In the genomic region with DNA sequence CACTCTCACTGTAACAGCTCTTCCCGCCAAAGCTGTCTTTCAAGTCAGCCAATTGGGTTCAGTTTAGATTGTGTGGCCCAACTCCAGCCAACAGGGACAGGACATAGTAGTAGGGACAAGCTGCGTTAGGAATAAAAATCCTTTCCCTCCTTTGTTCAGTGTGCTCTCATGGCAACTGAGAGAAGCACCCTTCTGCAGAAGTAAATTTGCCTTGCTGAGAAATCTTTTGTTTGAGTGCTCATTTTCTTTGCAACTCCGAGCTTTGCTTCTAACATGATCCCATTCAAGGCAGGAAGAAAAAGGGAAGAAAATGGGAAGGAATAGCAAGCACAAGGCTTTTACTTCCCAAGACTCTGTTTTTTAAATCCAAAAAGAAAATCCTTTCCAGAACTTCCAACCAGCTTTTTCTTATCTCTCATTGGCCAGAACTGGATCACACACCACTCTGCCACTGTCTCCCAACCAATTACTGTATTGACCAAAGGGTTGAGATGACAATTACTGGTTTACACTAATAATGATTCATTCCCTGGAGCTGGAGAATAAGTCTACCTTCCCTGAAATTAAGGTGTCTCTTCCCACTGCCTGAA, we compare ENCODE assay signal across 32 cellular contexts.
"Had no signal": no experiment of that assay in that cellular context is flagged by ENCODE, and none has a peak within 500 bp of the region (broad histone marks: within the 10 kb centered on the region; RNA-seq: fewer than 3 reads in every experiment).

No MANE protein-coding gene starts in this region.

- FAIRE-seq: bronchial epithelial cell, TTC549 had no signal

- H3K9ac ChIP-seq: SK-N-SH had no signal

- H3K27me3 ChIP-seq: Peyer's patch, SJSA1 had no signal

- H3K9me3 ChIP-seq: SK-N-SH had no signal

- H3K4me1 ChIP-seq: Peyer's patch, SJSA1 had no signal

- H3K9me2 ChIP-seq: SK-N-SH had no signal

- H3K4me2 ChIP-seq: SK-N-SH had no signal

- H3K4me3 ChIP-seq: MG63, Peyer's patch, SJSA1 had no signal

- DNase-seq: activated CD4-positive, alpha-beta T cell treated with anti-CD3 and anti-CD28 coated beads for 36 hours; activated CD4-positive, alpha-beta T cell treated with anti-CD3 and anti-CD28 coated beads, Interleukin-2, amount 10 ng/mL, durations not matched to agents 7 days and 5 days; activated CD4-positive, alpha-beta T cell treated with anti-CD3 and anti-CD28 coated beads, Interleukin-2, amount 50 U/mL, for 48 hours; activated CD8-positive, alpha-beta memory T cell treated with anti-CD3 and anti-CD28 coated beads, Interleukin-2, amount 50 U/mL, for 4 hours; activated CD8-positive, alpha-beta T cell treated with anti-CD3 and anti-CD28 coated beads, Interleukin-2, amount 10 ng/mL, durations not matched to agents 7 days and 5 days; activated gamma-delta T cell treated with Interleukin-2 at 50 U/mL for 16 hours; activated naive CD4-positive, alpha-beta T cell treated with anti-CD3 and anti-CD28 coated beads for 36 hours; activated T-cell treated with anti-CD3 and anti-CD28 coated beads for 4 hours; activated T-cell treated with anti-CD3 and anti-CD28 coated beads, Interleukin-2, amount 50 U/mL, for 4 hours; anterior cingulate cortex; caudate nucleus; Karpas-422; MG63; NCI-H1048; NCI-H1105 treated with DMSO at 0.1 percent for 48 hours; NCI-H1436; NCI-H1694; NCI-H1930; NCI-H2081 treated with DMSO at 0.1 percent for 48 hours; NCI-H345; NCI-H524 treated with DMSO at 0.1 percent for 48 hours; PC-3; Peyer's patch; RPMI8226; SHP77 treated with DMSO at 0.1 percent for 48 hours; SK-N-SH had no signal

- H3K36me3 ChIP-seq: MG63, Peyer's patch, SJSA1 had no signal

- ATAC-seq: activated CD4-positive, alpha-beta T cell treated with anti-CD3 and anti-CD28 coated beads for 36 hours; activated CD4-positive, CD25-positive, alpha-beta regulatory T cell treated with anti-CD3 and anti-CD28 coated beads, Interleukin-2, amount 50 U/mL, for 24 hours; activated CD8-positive, alpha-beta T cell treated with anti-CD3 and anti-CD28 coated beads, Interleukin-2, amount 10 ng/mL, durations not matched to agents 7 days and 5 days; activated naive CD4-positive, alpha-beta T cell treated with anti-CD3 and anti-CD28 coated beads, Interleukin-2, amount 50 U/mL, for 72 hours; activated T-cell treated with anti-CD3 and anti-CD28 coated beads, Interleukin-2, amount 50 U/mL, for 4 hours; PC-3; WTC11 had no signal

- H3K27ac ChIP-seq: Peyer's patch, SJSA1 had no signal
